ENCODE assay signal across 8 cellular contexts in genomic region chr1:36450270-36450918, GRCh38. TPM values are rescaled to one million over a fixed set of nuclear protein-coding genes. Genes with fewer than 3 reads are reported as not detected.
DNase-seq lines count a peak whose midpoint lies in the region; ATAC-seq and TF ChIP-seq lines count a peak whose summit lies in the region.

TSS of gene OSCP1 (minus strand) at chr1:36450451. CDS start at chr1:36450369, 82 bp downstream.

- H2AFZ ChIP-seq in OCI-LY7 (ENCODE audit: low read length): peak within 1 kb of the TSS; percentile 96

- no peaks in the 10 kb centered on the region for H3K27me3 ChIP-seq in HUES6 (ENCODE audit: control insufficient read depth, insufficient read depth, low read length)

- no peaks in the 10 kb centered on the region for H3K79me2 ChIP-seq in OCI-LY7 (ENCODE audit: insufficient read depth, low read depth, low read length)

- H3K27ac Mint-ChIP-seq in Calu3 (ENCODE audit: unreplicated experiment): peak within 1 kb of the TSS; percentile 95

- H3K4me3 Mint-ChIP-seq in Calu3 (ENCODE audit: low read depth, unreplicated experiment): peak within 1 kb of the TSS; percentile 82
- H3K4me3 Mint-ChIP-seq in activated T-cell treated with anti-CD3 and anti-CD28 coated beads, Interleukin-2, amount 50 U/mL, for 4 hours: peak within 1 kb of the TSS; percentile 88

- H3K27ac ChIP-seq in HUES6 (ENCODE audit: low read depth, low read length): peak within 1 kb of the TSS; percentile 63; the same call in 1 of the 2 replicates
- peak within 1 kb of the TSS; percentile 26 for H3K27ac ChIP-seq in OCI-LY7 (ENCODE audit: low read depth, low read length, poor library complexity, severe bottlenecking)

- H3K9me2 ChIP-seq in OCI-LY7 (ENCODE audit: insufficient read depth, low read length): no peaks in the 10 kb centered on the region

- CTCF ChIA-PET in Calu3 (lab: Charles Lee) (interaction anchor here (0.6 to 1.6 kb wide), 8 partner anchors 9 to 1242 kb away, joined by 3 to 6 read pairs (median 3); partner anchors contain the start of gene MRPS15), OCI-LY7 (lab: Charles Lee; ENCODE audit: unreplicated experiment) (interaction anchor here (0.6 kb wide), 1 partner anchor 539 kb away, joined by 6 read pairs; no protein-coding TSS in a partner anchor)

- intact Hi-C loops in Calu3 (cut with micrococcal nuclease; ENCODE audit: unreplicated experiment): no loop called here
- intact Hi-C loops in OCI-LY7 (cut with micrococcal nuclease; ENCODE audit: unreplicated experiment): no loop called here

- DNase-seq in Calu3: peak; percentile 94
- DNase-seq in OCI-LY7 (ENCODE audit: low spot score): peak; percentile 95
- peak; percentile 78 for DNase-seq in activated T-cell treated with anti-CD3 and anti-CD28 coated beads, Interleukin-2, amount 50 U/mL, for 4 hours
- peak; percentile 95 to 96 for DNase-seq in erythroblast (lab: John Stamatoyannopoulos, UW)
- peak; percentile 97 for DNase-seq in mucosa of gallbladder (ENCODE audit: low spot score)
- DNase-seq in stimulated activated CD8-positive, alpha-beta memory T cell treated with anti-CD3 and anti-CD28 coated beads, Interleukin-4, amount 100 ng/mL, for 24 hours (ENCODE audit: low read depth): peak; percentile 75

- no peaks in the 10 kb centered on the region for H4K20me1 ChIP-seq in OCI-LY7 (ENCODE audit: insufficient read depth, low read length)

- H3K9ac ChIP-seq in HUES6 (ENCODE audit: low read length): peak within 1 kb of the TSS; percentile 88

- H3K4me2 ChIP-seq in OCI-LY7 (ENCODE audit: low read length): peak within 1 kb of the TSS; percentile 88

- no peaks in the 10 kb centered on the region for H3K27me3 Mint-ChIP-seq in Calu3 (ENCODE audit: unreplicated experiment)
- H3K27me3 Mint-ChIP-seq in activated T-cell treated with anti-CD3 and anti-CD28 coated beads, Interleukin-2, amount 50 U/mL, for 4 hours (ENCODE audit: low read depth): no peaks in the 10 kb centered on the region

- peaks cover 9% of the 10 kb centered on the region for H3K4me1 Mint-ChIP-seq in Calu3 (ENCODE audit: low read depth, unreplicated experiment)
- peaks cover 11% of the 10 kb centered on the region for H3K4me1 Mint-ChIP-seq in activated T-cell treated with anti-CD3 and anti-CD28 coated beads, Interleukin-2, amount 50 U/mL, for 4 hours (ENCODE audit: low read depth)

- H3K9me3 ChIP-seq in HUES6 (ENCODE audit: control insufficient read depth, insufficient read depth, low read depth, low read length): no peaks in the 10 kb centered on the region
- no peaks in the 10 kb centered on the region for H3K9me3 ChIP-seq in OCI-LY7 (ENCODE audit: low read length)

- H3K36me3 ChIP-seq in HUES6 (ENCODE audit: control insufficient read depth, insufficient read depth, low read length) (peaks cover 12% of the 10 kb centered on the region), OCI-LY7 (ENCODE audit: insufficient read depth, low read length) (peaks cover 18% of the 10 kb centered on the region)

- H3K4me3 ChIP-seq in HUES6 (ENCODE audit: low read depth, low read length): peak within 1 kb of the TSS; percentile 75
- H3K4me3 ChIP-seq in OCI-LY7 (ENCODE audit: low read depth, low read length, poor library complexity, severe bottlenecking): peak within 1 kb of the TSS; percentile 75

- H3K4me1 ChIP-seq in HUES6 (ENCODE audit: control insufficient read depth, insufficient read depth, low read length) (0 out of 2 replicates have a peak, but pooled peaks cover 3% of the 10 kb centered on the region), OCI-LY7 (ENCODE audit: insufficient read depth, low read length, poor library complexity, severe bottlenecking) (peaks cover 9% of the 10 kb centered on the region)

- peak; percentile 97 for ATAC-seq in GM21423 (IDR thresholded peaks at IDR 0.05; ENCODE audit: unreplicated experiment)
- ATAC-seq in activated T-cell treated with anti-CD3 and anti-CD28 coated beads, Interleukin-2, amount 50 U/mL, for 4 hours: peak; percentile 99 to 100

- BruUV-seq in Calu3 (replicated peaks; lab: Mats Ljungman, UMichigan) (no TSS peak), OCI-LY7 (replicated peaks; lab: Mats Ljungman, UMichigan) (no TSS peak)

- peak; percentile 66 for TF ChIP-seq POLR2A in erythroblast (IDR thresholded peaks at IDR 0.05; ENCODE audit: low read length)

- no peaks in the 10 kb centered on the region for H3K9me3 Mint-ChIP-seq in Calu3 (ENCODE audit: low read depth, unreplicated experiment)
- no peaks in the 10 kb centered on the region for H3K9me3 Mint-ChIP-seq in activated T-cell treated with anti-CD3 and anti-CD28 coated beads, Interleukin-2, amount 50 U/mL, for 4 hours

- POLR2A ChIA-PET in OCI-LY7 (lab: Charles Lee): interaction anchor here (0.6 to 1.3 kb wide), 4 partner anchors 24 to 390 kb away, joined by 3 to 5 read pairs (median 4); no protein-coding TSS in a partner anchor

- peaks cover 41% of the 10 kb centered on the region for H3K36me3 Mint-ChIP-seq in Calu3 (ENCODE audit: insufficient read depth, unreplicated experiment)
- peaks cover 10% of the 10 kb centered on the region for H3K36me3 Mint-ChIP-seq in activated T-cell treated with anti-CD3 and anti-CD28 coated beads, Interleukin-2, amount 50 U/mL, for 4 hours (ENCODE audit: insufficient read depth)

- TF ChIP-seq CTCF in Calu3 (IDR thresholded peaks at IDR 0.05; ENCODE audit: unreplicated experiment) (no peak), OCI-LY7 (conservative IDR thresholded peaks at IDR 0.05; ENCODE audit: low read length) (no peak)

RNA-seq across cellular contexts. Expression of gene OSCP1, which starts in this region (rescaled TPM):
- total RNA-seq in Calu3 (2022): 2.0 and 3.0 TPM in 2 replicates
- total RNA-seq in OCI-LY7 (2014; rRNA removed; shearing (Covaris generic)): 0.82 and 1.4 TPM in 2 replicates
- total RNA-seq in OCI-LY7 (2022): 2.0 and 3.5 TPM in 2 replicates
- 1 to 10 TPM in 2 of 3 donors, under 1 TPM in 1; 0.61 to 1.8 (median 1.5) TPM for total RNA-seq in activated T-cell treated with anti-CD3 and anti-CD28 coated beads, Interleukin-2, amount 50 U/mL, for 4 hours
- 17.1 TPM for total RNA-seq in mucosa of gallbladder

Comparison
In these comparisons a context has a peak if more than half of its experiments do, and no peak if none do; other contexts are left out.
1. Peak in every context shown above with its lines: DNase-seq, ATAC-seq, H3K4me3 ChIP-seq and H3K27ac ChIP-seq.